Comparison of ENCODE assay signal across 25 cellular contexts in genomic region chr2:167380555-167380954, GRCh38.
DNase-seq lines count a peak whose midpoint lies in the region; ATAC-seq, FAIRE-seq and TF ChIP-seq lines count a peak whose summit lies in the region.
"Had no signal": no experiment of that assay in that cellular context is flagged by ENCODE, and none has a peak within 500 bp of the region (broad histone marks: within the 10 kb centered on the region; RNA-seq: fewer than 3 reads in every experiment).

No MANE protein-coding gene starts in this region.

- H2BK12ac ChIP-seq in H1 (ENCODE audit: low read depth, low read length) (no peak overlapping the region; the same call in 1 of the 2 replicates), neuronal stem cell (ENCODE audit: low read length) (no peak overlapping the region)

- POLR2A ChIA-PET in MCF 10A (lab: Yijun Ruan, JAX) = no interaction called here
- POLR2A ChIA-PET in H1 (lab: Charles Lee; ENCODE audit: partially characterized antibody) = interaction anchor here (0.8 kb wide), 1 partner anchor 57 kb away, joined by 4 read pairs; no protein-coding TSS in a partner anchor

- H3K79me2 ChIP-seq in mammary epithelial cell (ENCODE audit: insufficient read depth, low read length) (no peaks in the 10 kb centered on the region), H1 (ENCODE audit: control insufficient read depth in 1 of 2, insufficient read depth in 2 of 2, low read length in 2 of 2) (peaks cover 3 to 62% of the 10 kb centered on the region in 2 experiments; a peak in 3 of 4 replicates)

- CTCF ChIA-PET in MCF 10A (lab: Yijun Ruan, JAX) (interaction anchor here (0.8 kb wide), 1 partner anchor 12 kb away, joined by 3 read pairs; no protein-coding TSS in a partner anchor), mammary epithelial cell (lab: Charles Lee; ENCODE audit: low non-redundant PET) (no interaction called here), H1 (lab: Charles Lee; ENCODE audit: partially characterized antibody) (interaction anchor here (0.9 to 2.9 kb wide), 5 partner anchors 10 to 170 kb away, joined by 3 to 8 read pairs (median 4); no protein-coding TSS in a partner anchor)

- H3K27me3 ChIP-seq in mammary epithelial cell (ENCODE audit: insufficient read depth, low read length) = no peaks in the 10 kb centered on the region
- no peaks in the 10 kb centered on the region for H3K27me3 ChIP-seq in H1 (replicated peaks in 1 of 4; ENCODE audit: control insufficient read depth in 3 of 4, extremely low read depth in 1 of 4, insufficient read depth in 3 of 4, low read length in 3 of 4)
- no peaks in the 10 kb centered on the region for H3K27me3 ChIP-seq in neuronal stem cell (ENCODE audit: control insufficient read depth in 3 of 3, insufficient read depth in 3 of 3, low read depth in 1 of 3, low read length in 3 of 3)
- no peaks in the 10 kb centered on the region for H3K27me3 ChIP-seq in left ventricle myocardium inferior (ENCODE audit: low read depth)
- H3K27me3 ChIP-seq in gastrocnemius medialis = no peaks in the 10 kb centered on the region
- H3K27me3 ChIP-seq: SJCRH30 had no signal

- dilution Hi-C loops in mammary epithelial cell (cut with HindIII; ENCODE audit: low sequenced_read_pairs) = no loop called here

- H4K8ac ChIP-seq in H1 (ENCODE audit: extremely low read depth, insufficient read depth, low read length) (peak overlapping the region; percentile 14; the same call in 1 of the 2 replicates), neuronal stem cell (ENCODE audit: low read depth, low read length) (no peak overlapping the region)

- H3K4me1 ChIP-seq in mammary epithelial cell (ENCODE audit: insufficient read depth, low read length) (no peaks in the 10 kb centered on the region), H1 (replicated peaks in 1 of 4; ENCODE audit: control insufficient read depth in 3 of 4, insufficient read depth in 4 of 4, low read length in 3 of 4) (peaks cover 2 to 9% (median 9%) of the 10 kb centered on the region in 4 experiments; a peak in 5 of 7 replicates), neuronal stem cell (ENCODE audit: control insufficient read depth in 2 of 2, insufficient read depth in 1 of 2, low read depth in 1 of 2, low read length in 2 of 2) (peaks cover 0 to 4% of the 10 kb centered on the region in 2 donors), left ventricle myocardium inferior (no peaks in the 10 kb centered on the region), gastrocnemius medialis (no peaks in the 10 kb centered on the region)
- H3K4me1 ChIP-seq: SJCRH30 had no signal

- H3K4me3 ChIP-seq in mammary epithelial cell (replicated peaks in 1 of 3; ENCODE audit: insufficient read depth in 1 of 3, low read depth in 2 of 3, low read length in 3 of 3) = no peak overlapping the region
- no peak overlapping the region for H3K4me3 ChIP-seq in H1 (ENCODE audit: extremely low read depth in 1 of 4, insufficient read depth in 2 of 4, low read depth in 3 of 4, low read length in 4 of 4)
- no peak overlapping the region for H3K4me3 ChIP-seq in neuronal stem cell (ENCODE audit: low read length in 2 of 2)
- H3K4me3 ChIP-seq in left ventricle myocardium inferior = no peak overlapping the region
- H3K4me3 ChIP-seq in gastrocnemius medialis = no peak overlapping the region
- H3K4me3 ChIP-seq: GM23338, SJCRH30 had no signal

- H3K9ac ChIP-seq in mammary epithelial cell (ENCODE audit: insufficient read depth, low read length) = no peak overlapping the region
- H3K9ac ChIP-seq in H1 (replicated peaks in 1 of 4; ENCODE audit: extremely low read depth in 1 of 4, low read depth in 3 of 4, low read length in 3 of 4) = no peak overlapping the region
- no peak overlapping the region for H3K9ac ChIP-seq in neuronal stem cell (ENCODE audit: low read depth, low read length, poor library complexity)

- H3K56ac ChIP-seq in H1 (replicated peaks; ENCODE audit: insufficient read length, low read depth, low read length) = no peak overlapping the region

- H4K20me1 ChIP-seq in mammary epithelial cell (ENCODE audit: insufficient read depth, low read length) (no peaks in the 10 kb centered on the region), H1 (replicated peaks in 1 of 2; ENCODE audit: control insufficient read depth in 1 of 2, insufficient read depth in 2 of 2, low read length in 2 of 2) (peaks cover 5 to 8% of the 10 kb centered on the region in 2 experiments)

- H3K4me1 Mint-ChIP-seq in MCF 10A (ENCODE audit: insufficient read depth, unreplicated experiment) = no peaks in the 10 kb centered on the region

- H3K36me3 Mint-ChIP-seq in MCF 10A (ENCODE audit: insufficient read depth, unreplicated experiment) = no peaks in the 10 kb centered on the region

- H3K36me3 ChIP-seq in mammary epithelial cell (ENCODE audit: insufficient read depth, low read length) = no peaks in the 10 kb centered on the region
- no peaks in the 10 kb centered on the region for H3K36me3 ChIP-seq in H1 (ENCODE audit: control insufficient read depth in 2 of 4, insufficient read depth in 4 of 4, low read length in 3 of 4)
- H3K36me3 ChIP-seq in neuronal stem cell (replicated peaks in 1 of 2; ENCODE audit: control insufficient read depth in 2 of 2, insufficient read depth in 2 of 2, low read length in 2 of 2) = no peaks in the 10 kb centered on the region
- H3K36me3 ChIP-seq in left ventricle myocardium inferior = no peaks in the 10 kb centered on the region
- no peaks in the 10 kb centered on the region for H3K36me3 ChIP-seq in gastrocnemius medialis
- H3K36me3 ChIP-seq: SJCRH30 had no signal

- DNase-seq in MCF 10A (ENCODE audit: unreplicated experiment) = peak; percentile 23
- no peak for DNase-seq in mammary epithelial cell
- no peak for DNase-seq in H1 (ENCODE audit: low read depth in 1 of 2, low spot score in 2 of 2)
- DNase-seq in neuronal stem cell (ENCODE audit: low spot score) = no peak
- DNase-seq in left ventricle myocardium inferior = no peak
- no peak for DNase-seq in gastrocnemius medialis
- DNase-seq: ACHN; Calu3; DMS79 treated with DMSO at 0.1 percent for 48 hours; Karpas-422; NCI-H1092 treated with DMSO at 0.1 percent for 48 hours; NCI-H1436; NCI-H187; NCI-H2081 treated with DMSO at 0.1 percent for 48 hours; NCI-H2171; NCI-H524 treated with DMSO at 0.1 percent for 48 hours; NCI-H82; NK-92 treated with Interleukin-12 subunit alpha and Interleukin-12 subunit beta, amount 100 ng/mL, for 24 hours; PC-3; SJCRH30 had no signal

- H3K79me1 ChIP-seq in H1 (ENCODE audit: low read depth, low read length) (peaks cover 8% of the 10 kb centered on the region), neuronal stem cell (ENCODE audit: low read depth, low read length) (peaks cover 2% of the 10 kb centered on the region)

- TF ChIP-seq POLR2A in H1 (IDR thresholded peaks at IDR 0.05; ENCODE audit: control extremely low read depth in 1 of 2, low read depth in 2 of 2, low read length in 2 of 2) (no peak), gastrocnemius medialis (IDR thresholded peaks at IDR 0.05) (no peak)

- H3K9me3 ChIP-seq in mammary epithelial cell (replicated peaks; ENCODE audit: insufficient read depth, low read length) (no peaks in the 10 kb centered on the region), H1 (ENCODE audit: insufficient read depth in 2 of 2, low read depth in 1 of 2, low read length in 1 of 2) (no peaks in the 10 kb centered on the region), neuronal stem cell (replicated peaks in 1 of 2; ENCODE audit: control insufficient read depth in 2 of 2, insufficient read depth in 1 of 2, low read depth in 1 of 2, low read length in 2 of 2) (peaks cover 0 to 9% of the 10 kb centered on the region in 2 donors), left ventricle myocardium inferior (replicated peaks) (peaks cover 3% of the 10 kb centered on the region), gastrocnemius medialis (no peaks in the 10 kb centered on the region)
- H3K9me3 ChIP-seq: SJCRH30 had no signal

- H2BK5ac ChIP-seq in H1 (ENCODE audit: low read depth, low read length) (no peak overlapping the region; the same call in 1 of the 2 replicates), neuronal stem cell (ENCODE audit: low read length) (peak overlapping the region; percentile 58)

- H3K4me2 ChIP-seq in mammary epithelial cell (ENCODE audit: insufficient read depth, low read depth, low read length) = no peak overlapping the region
- H3K4me2 ChIP-seq in H1 (ENCODE audit: insufficient read depth in 1 of 2, low read depth in 2 of 2, low read length in 2 of 2) = no peak overlapping the region
- H3K4me2 ChIP-seq in neuronal stem cell (ENCODE audit: insufficient read depth, low read length, poor library complexity, severe bottlenecking) = no peak overlapping the region
- H3K4me2 ChIP-seq: GM23338 had no signal

- H2BK20ac ChIP-seq in H1 (ENCODE audit: low read length) = no peak overlapping the region

- H3K18ac ChIP-seq in H1 (ENCODE audit: extremely low read depth, low read length) (no peak overlapping the region), neuronal stem cell (ENCODE audit: low read length) (no peak overlapping the region)

- H3K27ac ChIP-seq in mammary epithelial cell (ENCODE audit: insufficient read depth, low read depth, low read length) (no peak overlapping the region), H1 (ENCODE audit: low read depth, low read length) (no peak overlapping the region), neuronal stem cell (replicated peaks; ENCODE audit: low read length) (no peak overlapping the region), left ventricle myocardium inferior (replicated peaks) (no peak overlapping the region), gastrocnemius medialis (no peak overlapping the region)
- H3K27ac ChIP-seq: 22Rv1, SJCRH30 had no signal

- no peak overlapping the region for H3K4me3 Mint-ChIP-seq in MCF 10A (ENCODE audit: unreplicated experiment)
- H3K4me3 Mint-ChIP-seq: GM23338 had no signal

- H3K14ac ChIP-seq in H1 (ENCODE audit: insufficient read length) (no peak overlapping the region), neuronal stem cell (ENCODE audit: low read length) (no peak overlapping the region)

- H4K91ac ChIP-seq in H1 (replicated peaks; ENCODE audit: insufficient read length, low read length) = no peak overlapping the region
- H4K91ac ChIP-seq in neuronal stem cell (ENCODE audit: low read depth, low read length, poor library complexity) = no peak overlapping the region

- H2BK120ac ChIP-seq in H1 (replicated peaks; ENCODE audit: low read depth, low read length) = no peak overlapping the region
- no peak overlapping the region for H2BK120ac ChIP-seq in neuronal stem cell (ENCODE audit: low read depth, low read length)

- intact Hi-C loops in MCF 10A (cut with micrococcal nuclease) (no loop called here), mammary epithelial cell (cut with micrococcal nuclease) (no loop called here), left ventricle myocardium inferior (cut with micrococcal nuclease) (no loop called here), gastrocnemius medialis (cut with DNase I; ENCODE audit: low total_unique reads) (no loop called here)

- FAIRE-seq in H1 (lab: Jason Lieb, UNC) = no peak
- FAIRE-seq: HepG2 had no signal

- no peak for TF ChIP-seq RAD21 in H1 (IDR thresholded peaks at IDR 0.05 in 1 of 2, conservative IDR thresholded peaks at IDR 0.05 in 1 of 2; ENCODE audit: low read depth in 2 of 2, low read length in 2 of 2)

- H3K23me2 ChIP-seq in H1 (ENCODE audit: low read depth, low read length) = no peaks in the 10 kb centered on the region

- 63% methylated on average over 3 of the region's 4 CpGs for WGBS in mammary epithelial cell (ENCODE audit: low coverage, missing lambda C conversion rate)
- 94% methylated on average over 4 of the region's 4 CpGs; no CpG with 5 or more reads in 1 of the 2 experiments for WGBS in H1 (ENCODE audit: extremely low coverage in 1 of 2, insufficient coverage in 1 of 2, insufficient read length in 1 of 2, insufficient replicate concordance in 2 of 2, low coverage in 1 of 2, low lambda C conversion rate in 2 of 2, missing lambda C conversion rate in 1 of 2), 2 experiments
- no CpG with 5 or more reads among the region's 4 CpGs for WGBS in neuronal stem cell (ENCODE audit: extremely low coverage in 2 of 2, insufficient read length in 2 of 2, insufficient replicate concordance in 1 of 2), 2 donors

- no peak overlapping the region for H3K27ac Mint-ChIP-seq in MCF 10A (ENCODE audit: low read depth, unreplicated experiment)
- H3K27ac Mint-ChIP-seq: GM23338 had no signal

- H2AK5ac ChIP-seq in H1 (ENCODE audit: low read depth, low read length) = no peak overlapping the region
- no peak overlapping the region for H2AK5ac ChIP-seq in neuronal stem cell (ENCODE audit: low read depth, low read length)

- H3K23ac ChIP-seq in H1 (ENCODE audit: insufficient read length) = no peak overlapping the region
- no peak overlapping the region for H3K23ac ChIP-seq in neuronal stem cell (ENCODE audit: low read depth, low read length, poor library complexity)

- H3K9me3 Mint-ChIP-seq in MCF 10A (ENCODE audit: unreplicated experiment) = no peaks in the 10 kb centered on the region
- H3K9me3 Mint-ChIP-seq: GM23338 had no signal

- ATAC-seq in GM21717 (IDR thresholded peaks at IDR 0.05; ENCODE audit: unreplicated experiment) (no peak), gastrocnemius medialis (no peak)
- ATAC-seq: PC-3, SK-N-SH treated with all-trans-retinoic acid at 6 μM for 48 hours had no signal

- H2BK15ac ChIP-seq in H1 (ENCODE audit: low read length) = 0 out of 2 replicates have a peak overlapping the region, but pooled peaks have one; percentile 32
- H2BK15ac ChIP-seq in neuronal stem cell (ENCODE audit: low read length) = no peak overlapping the region

- H4K5ac ChIP-seq in H1 (ENCODE audit: insufficient read length, low read depth, low read length) = no peak overlapping the region

- in situ Hi-C loops in mammary epithelial cell (cut with MboI; ENCODE audit: low sequenced_read_pairs in 2 of 2) = no loop called here
- in situ Hi-C loops in gastrocnemius medialis (cut with MboI; ENCODE audit: low sequenced_read_pairs in 4 of 4) = no loop called here

- no peak overlapping the region for H3K4ac ChIP-seq in H1 (replicated peaks; ENCODE audit: insufficient read length, low read depth, low read length)
- H3K4ac ChIP-seq in neuronal stem cell (ENCODE audit: low read length) = no peak overlapping the region

- peaks cover 34% of the 10 kb centered on the region for H3K27me3 Mint-ChIP-seq in MCF 10A (ENCODE audit: insufficient read depth, unreplicated experiment)

- TF ChIP-seq EP300 in H1 (IDR thresholded peaks at IDR 0.05; ENCODE audit: borderline replicate concordance in 1 of 2, low read depth in 2 of 2, low read length in 2 of 2) = no peak

- TF ChIP-seq CTCF in MCF 10A (IDR thresholded peaks at IDR 0.05; ENCODE audit: unreplicated experiment) (no peak), mammary epithelial cell (conservative IDR thresholded peaks at IDR 0.05 in 1 of 2, IDR thresholded peaks at IDR 0.05 in 1 of 2; ENCODE audit: extremely low read depth in 1 of 2, insufficient read depth in 1 of 2, low read depth in 1 of 2, low read length in 2 of 2) (no peak), H1 (IDR thresholded peaks at IDR 0.05; ENCODE audit: control extremely low read depth in 1 of 3, insufficient read depth in 1 of 3, low read depth in 1 of 3, low read length in 3 of 3) (no peak), left ventricle myocardium inferior (IDR thresholded peaks at IDR 0.05; ENCODE audit: borderline replicate concordance) (no peak), gastrocnemius medialis (IDR thresholded peaks at IDR 0.05 in 4 of 5, conservative IDR thresholded peaks at IDR 0.05 in 1 of 5) (no peak)

- H2AFZ ChIP-seq in mammary epithelial cell (ENCODE audit: low read depth, low read length) = no peak overlapping the region
- no peak overlapping the region for H2AFZ ChIP-seq in H1 (ENCODE audit: low read length)
- no peak overlapping the region for H2AFZ ChIP-seq in neuronal stem cell (ENCODE audit: low read length)
- H2AFZ ChIP-seq: GM23338 had no signal

- no TSS peak for BruUV-seq in MCF 10A (replicated peaks; lab: Mats Ljungman, UMichigan)
- BruUV-seq in mammary epithelial cell (replicated peaks; lab: Mats Ljungman, UMichigan) = no TSS peak
